ENCODE assay signal across 8 cellular contexts in the genomic region with DNA sequence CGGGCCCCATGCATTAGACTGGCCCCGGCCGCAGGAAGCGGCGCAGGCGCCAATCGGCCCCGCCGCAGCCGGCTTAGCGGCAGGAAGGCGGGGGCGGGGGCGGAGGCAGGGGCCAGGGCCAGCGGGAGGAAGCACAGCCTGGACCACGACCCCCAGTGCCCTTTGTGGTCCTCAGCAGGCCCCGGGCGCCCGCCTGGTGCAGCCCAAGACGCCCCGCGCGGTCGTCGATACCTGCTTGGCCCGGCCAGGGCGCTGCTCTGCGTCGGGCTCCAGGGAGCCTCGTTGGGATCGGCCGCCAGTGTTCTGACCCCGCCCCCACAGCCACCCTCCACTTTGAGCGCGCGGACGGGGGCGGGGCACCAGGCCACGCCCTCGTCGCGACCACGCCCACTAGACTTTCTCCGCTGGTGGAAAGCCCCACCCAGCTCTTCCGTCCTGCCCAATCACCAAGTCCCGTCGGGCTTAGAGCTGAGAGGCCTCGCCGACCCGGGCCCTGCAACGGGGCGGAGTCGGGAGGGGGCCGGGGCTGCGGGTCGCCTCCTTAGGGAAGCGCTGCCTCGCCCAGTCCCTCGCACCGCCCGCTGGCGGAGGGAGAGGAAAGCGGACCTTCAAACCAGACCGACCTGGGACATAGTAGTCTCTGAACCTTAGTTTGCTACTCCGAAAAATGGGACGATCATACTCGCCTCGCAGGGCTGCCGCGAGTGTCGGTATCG. TPM values are rescaled to one million over a fixed set of nuclear protein-coding genes. Genes with fewer than 3 reads are reported as not detected.
A peak's percentile ranks its signal among the peaks of the same experiment; 100 is the strongest.
DNase-seq lines count a peak whose midpoint lies in the region; ATAC-seq and TF ChIP-seq lines count a peak whose summit lies in the region.

A gene with protein sequence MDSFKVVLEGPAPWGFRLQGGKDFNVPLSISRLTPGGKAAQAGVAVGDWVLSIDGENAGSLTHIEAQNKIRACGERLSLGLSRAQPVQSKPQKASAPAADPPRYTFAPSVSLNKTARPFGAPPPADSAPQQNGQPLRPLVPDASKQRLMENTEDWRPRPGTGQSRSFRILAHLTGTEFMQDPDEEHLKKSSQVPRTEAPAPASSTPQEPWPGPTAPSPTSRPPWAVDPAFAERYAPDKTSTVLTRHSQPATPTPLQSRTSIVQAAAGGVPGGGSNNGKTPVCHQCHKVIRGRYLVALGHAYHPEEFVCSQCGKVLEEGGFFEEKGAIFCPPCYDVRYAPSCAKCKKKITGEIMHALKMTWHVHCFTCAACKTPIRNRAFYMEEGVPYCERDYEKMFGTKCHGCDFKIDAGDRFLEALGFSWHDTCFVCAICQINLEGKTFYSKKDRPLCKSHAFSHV (minus strand): TSS at position 308 of the 716 bp plus-strand sequence. CDS start 1,092 bp downstream, outside the sequence.

- peak within 1 kb of the TSS; percentile 91 for H3K4me2 ChIP-seq in osteoblast (ENCODE audit: insufficient read depth, low read length)

- H3K4me1 ChIP-seq in osteoblast (ENCODE audit: insufficient read depth, low read length) (peaks cover 53% of the 10 kb centered on the region), thoracic aorta (ENCODE audit: control insufficient read depth in 1 of 2, low read depth in 2 of 2) (peaks cover 34 to 49% of the 10 kb centered on the region in 2 donors)

- no peaks in the 10 kb centered on the region for H3K9me3 Mint-ChIP-seq in activated naive CD4-positive, alpha-beta T cell treated with anti-CD3 and anti-CD28 coated beads, Interleukin-2, amount 50 U/mL, for 24 hours

- H2AFZ ChIP-seq in osteoblast (ENCODE audit: low read length): peak within 1 kb of the TSS; percentile 42

- peak within 1 kb of the TSS; percentile 85 for H3K4me3 Mint-ChIP-seq in activated naive CD4-positive, alpha-beta T cell treated with anti-CD3 and anti-CD28 coated beads, Interleukin-2, amount 50 U/mL, for 24 hours

- H3K27me3 ChIP-seq in osteoblast (ENCODE audit: insufficient read depth, low read length) (no peaks in the 10 kb centered on the region), thoracic aorta (replicated peaks; ENCODE audit: insufficient read depth) (no peaks in the 10 kb centered on the region)

- TF ChIP-seq CTCF in osteoblast (IDR thresholded peaks at IDR 0.05; ENCODE audit: extremely low read depth, low read depth, low read length) (no peak), thoracic aorta (IDR thresholded peaks at IDR 0.05) (no peak)

- DNase-seq in NCI-H1092 (lab: John Stamatoyannopoulos, UW): peak; percentile 70
- DNase-seq in glomerular endothelial cell (ENCODE audit: extremely low read depth, low read depth, low spot score): no peak
- DNase-seq in osteoblast (ENCODE audit: insufficient read length, low spot score, missing footprints): peak; percentile 100
- peak; percentile 86 for DNase-seq in thoracic aorta (ENCODE audit: low spot score)

- peak within 1 kb of the TSS; percentile 78 for H3K27ac ChIP-seq in osteoblast (ENCODE audit: low read depth, low read length)
- peak within 1 kb of the TSS; percentile 100 for H3K27ac ChIP-seq in thoracic aorta

- peaks cover 19% of the 10 kb centered on the region for H3K4me1 Mint-ChIP-seq in activated naive CD4-positive, alpha-beta T cell treated with anti-CD3 and anti-CD28 coated beads, Interleukin-2, amount 50 U/mL, for 24 hours

- no peaks in the 10 kb centered on the region for H3K27me3 Mint-ChIP-seq in activated naive CD4-positive, alpha-beta T cell treated with anti-CD3 and anti-CD28 coated beads, Interleukin-2, amount 50 U/mL, for 24 hours

- peaks cover 29% of the 10 kb centered on the region for H3K36me3 ChIP-seq in osteoblast (ENCODE audit: insufficient read depth, low read length)
- peaks cover 20% of the 10 kb centered on the region for H3K36me3 ChIP-seq in thoracic aorta

- peaks cover 39% of the 10 kb centered on the region for H3K79me2 ChIP-seq in osteoblast (ENCODE audit: insufficient read depth, low read length)

- H3K9me3 ChIP-seq in osteoblast (ENCODE audit: low read depth, low read length) (no peaks in the 10 kb centered on the region), thoracic aorta (no peaks in the 10 kb centered on the region)

- peaks cover 39% of the 10 kb centered on the region for H4K20me1 ChIP-seq in osteoblast (ENCODE audit: insufficient read depth, low read length)

- peaks cover 2% of the 10 kb centered on the region for H3K36me3 Mint-ChIP-seq in activated naive CD4-positive, alpha-beta T cell treated with anti-CD3 and anti-CD28 coated beads, Interleukin-2, amount 50 U/mL, for 24 hours

- H3K27ac Mint-ChIP-seq in activated naive CD4-positive, alpha-beta T cell treated with anti-CD3 and anti-CD28 coated beads, Interleukin-2, amount 50 U/mL, for 24 hours: peak within 1 kb of the TSS; percentile 35

- ATAC-seq in HG02588 (IDR thresholded peaks at IDR 0.05; ENCODE audit: unreplicated experiment): peak; percentile 70
- ATAC-seq in SK-N-SH treated with all-trans-retinoic acid at 6 μM for 48 hours: peak; percentile 74
- peak; percentile 41 for ATAC-seq in thoracic aorta (ENCODE audit: insufficient number of reproducible peaks, low FRiP score, low read depth)

- H3K4me3 ChIP-seq in GM08714 (ENCODE audit: low read length) (peak within 1 kb of the TSS; percentile 72; the same call in 1 of the 2 replicates), osteoblast (ENCODE audit: insufficient read depth, low read length) (peak within 1 kb of the TSS; percentile 91), thoracic aorta (peak within 1 kb of the TSS; percentile 90)

TF ChIP-seq in SK-N-SH treated with all-trans-retinoic acid at 6 μM for 48 hours, 23 proteins besides CTCF, POLR2A, EP300 and RAD21:
- TF ChIP-seq ZNF565 (CRISPR knock-in tag; conservative IDR thresholded peaks at IDR 0.05; ENCODE audit: low read depth): no peak
- TF ChIP-seq, protein P1, sequence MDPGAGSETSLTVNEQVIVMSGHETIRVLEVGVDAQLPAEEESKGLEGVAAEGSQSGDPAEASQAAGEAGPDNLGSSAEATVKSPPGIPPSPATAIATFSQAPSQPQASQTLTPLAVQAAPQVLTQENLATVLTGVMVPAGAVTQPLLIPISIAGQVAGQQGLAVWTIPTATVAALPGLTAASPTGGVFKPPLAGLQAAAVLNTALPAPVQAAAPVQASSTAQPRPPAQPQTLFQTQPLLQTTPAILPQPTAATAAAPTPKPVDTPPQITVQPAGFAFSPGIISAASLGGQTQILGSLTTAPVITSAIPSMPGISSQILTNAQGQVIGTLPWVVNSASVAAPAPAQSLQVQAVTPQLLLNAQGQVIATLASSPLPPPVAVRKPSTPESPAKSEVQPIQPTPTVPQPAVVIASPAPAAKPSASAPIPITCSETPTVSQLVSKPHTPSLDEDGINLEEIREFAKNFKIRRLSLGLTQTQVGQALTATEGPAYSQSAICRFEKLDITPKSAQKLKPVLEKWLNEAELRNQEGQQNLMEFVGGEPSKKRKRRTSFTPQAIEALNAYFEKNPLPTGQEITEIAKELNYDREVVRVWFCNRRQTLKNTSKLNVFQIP (CRISPR knock-in tag; IDR thresholded peaks at IDR 0.05; ENCODE audit: borderline replicate concordance, low read depth): peak; percentile 70; the same call in 1 of the 2 replicates
TF ChIP-seq in SK-N-SH treated with all-trans-retinoic acid at 6 μM for 48 hours: peak in this region for 1.

RNA-seq across cellular contexts. Expression of the gene that starts here (rescaled TPM):
- 341 and 346 TPM in 2 replicates for total RNA-seq in glomerular endothelial cell
- 157 and 159 TPM in 2 replicates for total RNA-seq in osteoblast
- 100 to 1,000 TPM; 626 to 891 TPM for total RNA-seq in thoracic aorta
